ENCODE assay signal across 13 cellular contexts in the genomic region with DNA sequence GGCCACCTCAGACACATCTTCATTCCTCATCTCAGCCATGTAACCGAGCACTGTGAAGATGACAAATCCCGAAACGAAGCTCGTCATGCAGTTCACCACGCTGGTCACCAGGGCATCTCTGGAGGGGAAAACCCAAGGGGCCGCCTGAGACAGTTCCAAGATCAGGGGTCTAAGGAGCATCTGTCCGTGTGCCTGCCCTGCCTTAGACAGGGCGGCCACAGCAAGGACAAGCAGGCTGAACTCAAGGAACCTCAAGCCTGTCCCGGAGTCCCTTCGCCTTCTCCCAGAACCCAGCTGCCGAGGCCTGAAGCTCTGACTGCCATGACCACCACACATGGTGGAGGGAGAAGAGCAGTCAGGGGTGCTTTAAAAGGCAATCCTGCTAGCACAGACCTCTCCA. TPM values are rescaled to one million over a fixed set of nuclear protein-coding genes. Genes with fewer than 3 reads are reported as not detected.
DNase-seq lines count a peak whose midpoint lies in the region; ATAC-seq, FAIRE-seq and TF ChIP-seq lines count a peak whose summit lies in the region.
"Had no signal": no experiment of that assay in that cellular context is flagged by ENCODE, and none has a peak within 500 bp of the region (broad histone marks: within the 10 kb centered on the region; RNA-seq: fewer than 3 reads in every experiment).

No MANE protein-coding gene starts in this region.

- peak; percentile 74 for ATAC-seq in HG02642 (IDR thresholded peaks at IDR 0.05; ENCODE audit: poor library complexity, unreplicated experiment)
- peak; percentile 91 for ATAC-seq in GM12878
- ATAC-seq in HG03439 (IDR thresholded peaks at IDR 0.05; ENCODE audit: unreplicated experiment), result no peak

- DNase-seq in GM12878 (ENCODE audit: low read depth, low spot score) (peak; percentile 72), middle frontal gyrus (ENCODE audit: extremely low spot score, low spot score) (no peak), NCI-H1105 (lab: John Stamatoyannopoulos, UW) (no peak), caudate nucleus (lab: John Stamatoyannopoulos, UW) (no peak)
- DNase-seq: mammary epithelial cell had no signal

- WGBS in GM12878 (ENCODE audit: insufficient coverage, insufficient replicate concordance, low lambda C conversion rate, missing lambda C conversion rate), result 0% methylated on average over 11 of the region's 11 CpGs

- H3K4me1 ChIP-seq in GM12878 (ENCODE audit: control insufficient read depth, insufficient read depth, low read length), result peaks cover 36% of the 10 kb centered on the region
- H3K4me1 ChIP-seq: HAP-1, suprapubic skin had no signal

- intact Hi-C loops in GM12878 (cut with micrococcal nuclease; ENCODE audit: unreplicated experiment), result loop anchor here (2.0 kb wide), 1 partner anchor 38 kb away; no protein-coding TSS in a partner anchor

- H3K27me3 ChIP-seq in GM12878 (replicated peaks in 1 of 2; ENCODE audit: control insufficient read depth in 2 of 2, insufficient read depth in 2 of 2, low read length in 1 of 2), result no peaks in the 10 kb centered on the region
- H3K27me3 ChIP-seq: BLaER1, suprapubic skin had no signal

- FAIRE-seq in GM12878 (lab: Jason Lieb, UNC), result peak; percentile 90
- FAIRE-seq: G401.6 had no signal

- H3K4me3 ChIP-seq in GM12878, result peak overlapping the region; percentile 19; the same call in 1 of the 2 replicates
- H3K4me3 ChIP-seq: BLaER1, HAP-1, suprapubic skin had no signal

- H3K9me3 ChIP-seq in GM12878 (replicated peaks; ENCODE audit: control insufficient read depth, insufficient read depth, low read length), result no peaks in the 10 kb centered on the region
- H3K9me3 ChIP-seq: BLaER1, HAP-1, suprapubic skin had no signal

- 0 out of 2 replicates have a peak, but pooled peaks have one; percentile 29 for TF ChIP-seq RAD21 in GM12878 (IDR thresholded peaks at IDR 0.05; ENCODE audit: insufficient read depth, low read depth, low read length)

- peak overlapping the region; percentile 52 for H2AFZ ChIP-seq in GM12878 (ENCODE audit: control insufficient read depth, low read depth, low read length)

- no peaks in the 10 kb centered on the region for H4K20me1 ChIP-seq in GM12878 (ENCODE audit: control insufficient read depth, insufficient read depth)
- H4K20me1 ChIP-seq: BLaER1 had no signal

- peak overlapping the region; percentile 61 for H3K4me2 ChIP-seq in GM12878 (ENCODE audit: control insufficient read depth, insufficient read depth)
- H3K4me2 ChIP-seq: BLaER1 had no signal

- in situ Hi-C loops in GM12878 (cut with MboI), result no loop called here

- peak; percentile 32 to 50; a peak in 2 of 4 replicates for TF ChIP-seq EP300 in GM12878 (IDR thresholded peaks at IDR 0.05; ENCODE audit: borderline replicate concordance in 1 of 2, control insufficient read depth in 1 of 2, low read depth in 2 of 2, low read length in 2 of 2)

- RAD21 ChIA-PET in GM12878 (lab: Charles Lee; ENCODE audit: unreplicated experiment), result interaction anchor here (1.1 to 2.2 kb wide), 9 partner anchors 22 to 282 kb away, joined by 4 to 11 read pairs (median 6); a partner anchor contains a TSS

- SMC1A ChIA-PET in GM12878 (lab: Charles Lee; ENCODE audit: uncharacterized antibody, unreplicated experiment), result interaction anchor here (1.0 to 2.6 kb wide), 14 partner anchors 9 to 282 kb away, joined by 3 to 10 read pairs (median 4); a partner anchor contains a TSS

- H3K36me3 ChIP-seq in GM12878 (ENCODE audit: control insufficient read depth in 2 of 2, insufficient read depth in 2 of 2, low read length in 1 of 2), result no peaks in the 10 kb centered on the region
- H3K36me3 ChIP-seq: BLaER1, HAP-1, suprapubic skin had no signal

- H3K27ac ChIP-seq in GM12878 (ENCODE audit: control insufficient read depth, insufficient read depth) (peak overlapping the region; percentile 85), caudate nucleus (ENCODE audit: low read depth, low read length) (no peak overlapping the region)
- H3K27ac ChIP-seq: BLaER1, suprapubic skin had no signal

- no TSS peak for BruUV-seq in GM12878 (replicated peaks; lab: Mats Ljungman, UMichigan)

- TF ChIP-seq POLR2A in GM19193 (IDR thresholded peaks at IDR 0.05; ENCODE audit: extremely low read depth, insufficient read depth, insufficient read length), result peak; percentile 53
- peak; percentile 49; the same call in 1 of the 2 replicates for TF ChIP-seq POLR2A in GM12878 (IDR thresholded peaks at IDR 0.05; ENCODE audit: low read depth, low read length)

- no peaks in the 10 kb centered on the region; the same call in 1 of the 2 replicates for H3K79me2 ChIP-seq in GM12878 (ENCODE audit: control insufficient read depth, insufficient read depth, low read length)

- TF ChIP-seq CTCF in GM12874 (IDR thresholded peaks at IDR 0.05; ENCODE audit: insufficient read depth, low read depth, low read length), result peak; percentile 43; the same call in 1 of the 2 replicates
- TF ChIP-seq CTCF in GM12878 (IDR thresholded peaks at IDR 0.05 in 2 of 3, conservative IDR thresholded peaks at IDR 0.05 in 1 of 3; ENCODE audit: control insufficient read depth in 2 of 3, extremely low read depth in 1 of 3, insufficient read depth in 1 of 3, low read depth in 3 of 3, low read length in 3 of 3), result peak; percentile 0 to 47 (median 34); a peak in 3 of 6 replicates

- POLR2A ChIA-PET in GM12878 (lab: Charles Lee), result interaction anchor here (0.8 to 1.7 kb wide), 6 partner anchors 17 to 108 kb away, joined by 3 to 6 read pairs (median 4); no protein-coding TSS in a partner anchor

- H3K9ac ChIP-seq in GM12878 (ENCODE audit: control insufficient read depth, insufficient read depth, low read length), result peak overlapping the region; percentile 57
- H3K9ac ChIP-seq: BLaER1 had no signal

- CTCF ChIA-PET in GM12878 (lab: Yijun Ruan, JAX), result interaction anchor here (0.6 to 3.0 kb wide), 10 partner anchors 9 to 340 kb away, joined by 3 to 18 read pairs (median 4); a partner anchor contains a TSS

TF ChIP-seq in GM12878, 131 proteins besides CTCF, POLR2A, EP300 and RAD21 (continues in another document):
- TF ChIP-seq, protein P1, sequence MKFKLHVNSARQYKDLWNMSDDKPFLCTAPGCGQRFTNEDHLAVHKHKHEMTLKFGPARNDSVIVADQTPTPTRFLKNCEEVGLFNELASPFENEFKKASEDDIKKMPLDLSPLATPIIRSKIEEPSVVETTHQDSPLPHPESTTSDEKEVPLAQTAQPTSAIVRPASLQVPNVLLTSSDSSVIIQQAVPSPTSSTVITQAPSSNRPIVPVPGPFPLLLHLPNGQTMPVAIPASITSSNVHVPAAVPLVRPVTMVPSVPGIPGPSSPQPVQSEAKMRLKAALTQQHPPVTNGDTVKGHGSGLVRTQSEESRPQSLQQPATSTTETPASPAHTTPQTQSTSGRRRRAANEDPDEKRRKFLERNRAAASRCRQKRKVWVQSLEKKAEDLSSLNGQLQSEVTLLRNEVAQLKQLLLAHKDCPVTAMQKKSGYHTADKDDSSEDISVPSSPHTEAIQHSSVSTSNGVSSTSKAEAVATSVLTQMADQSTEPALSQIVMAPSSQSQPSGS (IDR thresholded peaks at IDR 0.05; ENCODE audit: low read length), result no peak; the same call in 1 of the 2 replicates
- TF ChIP-seq SIN3A (IDR thresholded peaks at IDR 0.05; ENCODE audit: low read depth, low read length) (no peak), CHD4 (IDR thresholded peaks at IDR 0.05) (no peak), CREM (IDR thresholded peaks at IDR 0.05; ENCODE audit: low read depth) (peak; percentile 90), NRF1 (conservative IDR thresholded peaks at IDR 0.05; ENCODE audit: low read depth, low read length) (no peak)
- TF ChIP-seq, protein P2, sequence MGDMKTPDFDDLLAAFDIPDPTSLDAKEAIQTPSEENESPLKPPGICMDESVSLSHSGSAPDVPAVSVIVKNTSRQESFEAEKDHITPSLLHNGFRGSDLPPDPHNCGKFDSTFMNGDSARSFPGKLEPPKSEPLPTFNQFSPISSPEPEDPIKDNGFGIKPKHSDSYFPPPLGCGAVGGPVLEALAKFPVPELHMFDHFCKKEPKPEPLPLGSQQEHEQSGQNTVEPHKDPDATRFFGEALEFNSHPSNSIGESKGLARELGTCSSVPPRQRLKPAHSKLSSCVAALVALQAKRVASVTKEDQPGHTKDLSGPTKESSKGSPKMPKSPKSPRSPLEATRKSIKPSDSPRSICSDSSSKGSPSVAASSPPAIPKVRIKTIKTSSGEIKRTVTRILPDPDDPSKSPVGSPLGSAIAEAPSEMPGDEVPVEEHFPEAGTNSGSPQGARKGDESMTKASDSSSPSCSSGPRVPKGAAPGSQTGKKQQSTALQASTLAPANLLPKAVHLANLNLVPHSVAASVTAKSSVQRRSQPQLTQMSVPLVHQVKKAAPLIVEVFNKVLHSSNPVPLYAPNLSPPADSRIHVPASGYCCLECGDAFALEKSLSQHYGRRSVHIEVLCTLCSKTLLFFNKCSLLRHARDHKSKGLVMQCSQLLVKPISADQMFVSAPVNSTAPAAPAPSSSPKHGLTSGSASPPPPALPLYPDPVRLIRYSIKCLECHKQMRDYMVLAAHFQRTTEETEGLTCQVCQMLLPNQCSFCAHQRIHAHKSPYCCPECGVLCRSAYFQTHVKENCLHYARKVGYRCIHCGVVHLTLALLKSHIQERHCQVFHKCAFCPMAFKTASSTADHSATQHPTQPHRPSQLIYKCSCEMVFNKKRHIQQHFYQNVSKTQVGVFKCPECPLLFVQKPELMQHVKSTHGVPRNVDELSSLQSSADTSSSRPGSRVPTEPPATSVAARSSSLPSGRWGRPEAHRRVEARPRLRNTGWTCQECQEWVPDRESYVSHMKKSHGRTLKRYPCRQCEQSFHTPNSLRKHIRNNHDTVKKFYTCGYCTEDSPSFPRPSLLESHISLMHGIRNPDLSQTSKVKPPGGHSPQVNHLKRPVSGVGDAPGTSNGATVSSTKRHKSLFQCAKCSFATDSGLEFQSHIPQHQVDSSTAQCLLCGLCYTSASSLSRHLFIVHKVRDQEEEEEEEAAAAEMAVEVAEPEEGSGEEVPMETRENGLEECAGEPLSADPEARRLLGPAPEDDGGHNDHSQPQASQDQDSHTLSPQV (IDR thresholded peaks at IDR 0.05), result no peak

RNA-seq across cellular contexts. Expression of a gene that starts 22.7 kb away (rescaled TPM):
- 26.9 and 27.8 TPM in 2 replicates for total RNA-seq in GM12878 (2013; cell fraction: nucleolus; rRNA removed)
- total RNA-seq in GM12878 (2014; rRNA removed), result 9.9 and 14.2 TPM in 2 replicates
- total RNA-seq in GM12878 (2014; rRNA removed; fragmentation: Illumina TruSeq; extraction: Trizol), result 7.8 and 10.3 TPM in 2 replicates
- total RNA-seq in GM12878 (2021), result 7.9 and 8.8 TPM in 2 replicates
- polyA plus RNA-seq in GM12878 (2011; ENCODE audit: low read depth), result 0.93 TPM
- 20.6 and 27.6 TPM in 2 replicates for polyA plus RNA-seq in GM12878 (2011; rRNA removed)
- polyA plus RNA-seq in GM12878 (2011; cell fraction: cytosol; rRNA removed), result 12.8 and 18.5 TPM in 2 replicates
- polyA plus RNA-seq in GM12878 (2011; cell fraction: nucleus; rRNA removed), result 10.4 TPM in 2 replicates
- polyA plus RNA-seq in GM12878 (2012), result 1.7 and 1.9 TPM in 2 replicates
- 10.8 and 11.6 TPM in 2 replicates for polyA plus RNA-seq in GM12878 (2014; fragmentation: Illumina TruSeq; extraction: Trizol)
- polyA plus RNA-seq in GM12878 (2014; fragmentation: Nextera tagmentation; extraction: Ambion mirVana), result 10 to 100 TPM; 12.9 to 18.5 TPM
- 10.2 and 10.3 TPM in 2 replicates for polyA plus RNA-seq in GM12878 (2014; rRNA removed)
- 1 to 10 TPM; 5.3 to 9.7 TPM for polyA plus RNA-seq in GM12878 (2016; fragmentation: Nextera tagmentation; extraction: Ambion mirVana)
- 12.0 and 14.2 TPM in 2 replicates for polyA minus RNA-seq in GM12878 (2011; rRNA and poly(A)+ RNA removed)
- polyA minus RNA-seq in GM12878 (2011; cell fraction: cytosol; rRNA and poly(A)+ RNA removed), result 3.2 and 4.9 TPM in 2 replicates
- 2.4 and 3.6 TPM in 2 replicates for polyA minus RNA-seq in GM12878 (2011; cell fraction: nucleus; rRNA and poly(A)+ RNA removed)
- total RNA-seq: mammary epithelial cell had no signal
- polyA plus RNA-seq: mammary epithelial cell had no signal
